10 cellular contexts compared by ENCODE assay signal in the genomic region with DNA sequence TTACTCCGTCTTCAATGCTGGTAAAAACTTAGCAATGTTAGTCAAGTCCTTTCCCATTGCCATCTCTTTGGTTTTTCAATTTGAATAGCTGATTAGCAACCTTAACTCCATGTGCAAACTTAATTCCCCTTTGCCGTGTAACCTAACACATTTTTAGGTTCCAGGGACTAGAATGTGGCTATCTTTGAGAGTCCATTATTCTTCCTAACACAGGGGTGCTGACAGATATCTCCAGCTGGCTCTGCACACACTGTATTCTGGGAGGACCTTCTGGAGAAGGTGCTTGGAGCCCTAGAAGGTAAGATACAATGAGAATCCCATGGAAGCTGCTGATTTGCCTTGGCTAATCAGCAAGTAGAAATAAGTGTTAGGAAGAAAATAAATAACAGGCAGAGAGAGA.
"Had no signal": no experiment of that assay in that cellular context is flagged by ENCODE, and none has a peak within 500 bp of the region (broad histone marks: within the 10 kb centered on the region; RNA-seq: fewer than 3 reads in every experiment).

No MANE protein-coding gene starts in this region.

- H3K36me3 Mint-ChIP-seq: IgD-negative memory B cell had no signal

- DNase-seq: GM23248, GOT3, H7, HFFc6, KG1 had no signal

- H3K9me3 Mint-ChIP-seq: HFFc6, IgD-negative memory B cell had no signal

- H3K4me3 Mint-ChIP-seq: HFFc6, IgD-negative memory B cell had no signal

- H3K9me3 ChIP-seq: HAP-1 had no signal

- H3K27ac ChIP-seq: GM23248, HL-60 had no signal

- H3K27ac Mint-ChIP-seq: HFFc6, IgD-negative memory B cell had no signal

- ATAC-seq: HCT116, HepG2 had no signal
